8 cellular contexts compared by ENCODE assay signal in the genomic region with DNA sequence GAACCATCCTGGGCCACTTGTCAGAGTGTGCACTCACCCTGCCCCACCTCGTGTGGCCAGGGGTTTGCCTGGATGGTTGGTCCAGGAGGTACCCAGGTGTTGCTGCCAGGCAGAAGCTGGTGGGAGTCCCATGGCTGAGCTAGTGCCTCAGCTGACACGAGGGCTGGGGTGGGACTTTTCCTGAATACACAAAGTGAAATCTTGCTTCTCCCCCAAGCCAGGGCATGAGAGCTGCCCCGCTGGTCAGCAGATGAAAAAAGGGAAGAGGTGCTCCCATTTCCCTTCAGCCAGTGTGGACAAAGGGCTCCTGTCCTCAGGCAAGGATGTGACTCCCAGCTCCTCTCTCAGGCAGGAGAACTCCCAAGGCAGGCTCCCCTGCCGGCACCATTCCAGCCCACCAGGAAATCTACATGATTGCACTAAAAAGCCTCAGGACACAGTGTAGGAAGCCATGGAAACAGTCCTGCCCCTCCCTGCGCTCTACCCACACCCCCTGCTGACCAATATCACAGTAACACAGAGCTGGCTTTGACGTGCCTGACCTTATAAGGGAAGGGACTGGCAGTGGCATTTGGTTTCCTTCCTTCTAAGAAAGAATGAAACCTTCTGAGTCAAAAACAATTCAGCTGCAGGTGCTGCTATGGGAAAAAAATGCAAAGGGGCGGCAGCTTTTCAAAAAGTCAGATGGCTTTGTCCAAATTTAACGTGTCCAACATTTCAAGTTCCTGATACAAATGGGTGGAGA. TPM values are rescaled to one million over a fixed set of nuclear protein-coding genes. Genes with fewer than 3 reads are reported as not detected.
DNase-seq lines count a peak whose midpoint lies in the region; ATAC-seq and TF ChIP-seq lines count a peak whose summit lies in the region.

No MANE protein-coding gene starts in this region.

- peak overlapping the region; percentile 61 for H3K4me3 Mint-ChIP-seq in activated naive CD8-positive, alpha-beta T cell

- ATAC-seq in GM18511 (IDR thresholded peaks at IDR 0.05; ENCODE audit: unreplicated experiment) (peak; percentile 100), HG02885 (IDR thresholded peaks at IDR 0.05; ENCODE audit: poor library complexity, unreplicated experiment) (peak; percentile 99)

- peaks cover 45% of the 10 kb centered on the region for H3K4me1 Mint-ChIP-seq in activated naive CD8-positive, alpha-beta T cell (ENCODE audit: low read depth)

- H3K36me3 ChIP-seq in OCI-LY1 (ENCODE audit: insufficient read depth, low read length), result no peaks in the 10 kb centered on the region
- no peaks in the 10 kb centered on the region for H3K36me3 ChIP-seq in cardiac muscle cell

- H3F3A ChIP-seq in OCI-LY1 (ENCODE audit: insufficient read depth, low read length), result no peaks in the 10 kb centered on the region

- DNase-seq in A172 (ENCODE audit: low spot score) (peak; percentile 95), cardiac muscle cell (ENCODE audit: low read depth in 1 of 2, low spot score in 1 of 2) (peak; percentile 88 to 91), pulmonary artery endothelial cell (ENCODE audit: low read depth, low spot score) (peak; percentile 94), NCI-H526 (lab: John Stamatoyannopoulos, UW) (no peak)

- peak; percentile 28; the same call in 1 of the 2 replicates for TF ChIP-seq CTCF in OCI-LY1 (IDR thresholded peaks at IDR 0.05; ENCODE audit: low read length)
- TF ChIP-seq CTCF in cardiac muscle cell (IDR thresholded peaks at IDR 0.05; ENCODE audit: low read depth, low read length), result no peak

- H3K9me2 ChIP-seq in OCI-LY1 (ENCODE audit: low read depth, low read length), result no peaks in the 10 kb centered on the region

- no peaks in the 10 kb centered on the region for H3K27me3 Mint-ChIP-seq in activated naive CD8-positive, alpha-beta T cell

- H3K4me2 ChIP-seq in OCI-LY1 (ENCODE audit: low read length), result peak overlapping the region; percentile 30; the same call in 1 of the 2 replicates

- H3K27ac ChIP-seq in OCI-LY1 (ENCODE audit: low read depth, low read length, poor library complexity, severe bottlenecking) (peak overlapping the region; percentile 58), cardiac muscle cell (peak overlapping the region; percentile 93)

- no peaks in the 10 kb centered on the region for H3K79me2 ChIP-seq in OCI-LY1 (ENCODE audit: insufficient read depth, low read length)

- H3K9ac ChIP-seq in OCI-LY1 (ENCODE audit: low read length), result peak overlapping the region; percentile 35; the same call in 1 of the 2 replicates

- no peak overlapping the region for H2AFZ ChIP-seq in OCI-LY1 (ENCODE audit: low read length)

- H3K9me3 ChIP-seq in OCI-LY1 (ENCODE audit: low read length) (no peaks in the 10 kb centered on the region), cardiac muscle cell (ENCODE audit: low read depth) (no peaks in the 10 kb centered on the region)

- peak overlapping the region; percentile 77 for H3K27ac Mint-ChIP-seq in activated naive CD8-positive, alpha-beta T cell

- H3K9me3 Mint-ChIP-seq in activated naive CD8-positive, alpha-beta T cell (ENCODE audit: low read depth), result no peaks in the 10 kb centered on the region

- H3K4me1 ChIP-seq in OCI-LY1 (ENCODE audit: insufficient read depth, low read length, severe bottlenecking), result peaks cover 48% of the 10 kb centered on the region
- peaks cover 24% of the 10 kb centered on the region for H3K4me1 ChIP-seq in cardiac muscle cell (ENCODE audit: low read depth)

- H3K4me3 ChIP-seq in OCI-LY1 (ENCODE audit: low read depth, low read length, poor library complexity, severe bottlenecking), result no peak overlapping the region
- H3K4me3 ChIP-seq in cardiac muscle cell, result no peak overlapping the region

- H4K20me1 ChIP-seq in OCI-LY1 (ENCODE audit: insufficient read depth, low read length), result no peaks in the 10 kb centered on the region

- H3K36me3 Mint-ChIP-seq in activated naive CD8-positive, alpha-beta T cell, result no peaks in the 10 kb centered on the region

- H3K27me3 ChIP-seq in OCI-LY1 (ENCODE audit: insufficient read depth, low read length) (no peaks in the 10 kb centered on the region; the same call in 1 of the 2 replicates), cardiac muscle cell (no peaks in the 10 kb centered on the region)

RNA-seq across cellular contexts. Expression of gene MYO5C, which starts 33.9 kb away (rescaled TPM):
- total RNA-seq in A172 (2014; rRNA removed; shearing (Covaris generic)), result 0.88 and 2.1 TPM in 2 replicates
- total RNA-seq in cardiac muscle cell, result 3.7 and 8.5 TPM in 2 replicates
- polyA plus RNA-seq in cardiac muscle cell, result 1.0 and 2.9 TPM in 2 replicates
- total RNA-seq in pulmonary artery endothelial cell, result 6.9 and 10.4 TPM in 2 replicates

Comparison
In these comparisons a context has a peak if more than half of its experiments do, and no peak if none do; other contexts are left out.
1. DNase-seq: peak in A172 (single experiment), cardiac muscle cell (2 of 2) and pulmonary artery endothelial cell (single experiment); none in NCI-H526 (0 of 2).